Comparison of ENCODE assay signal across 2 cellular contexts in genomic region chr3:37942646-37943045, GRCh38.
A peak's percentile ranks its signal among the peaks of the same experiment; 100 is the strongest.
TF ChIP-seq lines count a peak whose summit lies in the region.

No MANE protein-coding gene starts in this region.

TF ChIP-seq in HepG2, 621 proteins besides CTCF, POLR2A, EP300 and RAD21:
- peak; percentile 55 for TF ChIP-seq ZNF629 (CRISPR knock-in tag; conservative IDR thresholded peaks at IDR 0.05)
- no peak for TF ChIP-seq MEIS2 (CRISPR knock-in tag; IDR thresholded peaks at IDR 0.05)
TF ChIP-seq in HepG2: peak in this region for 1.

TF ChIP-seq in GM23338, 12 proteins besides CTCF, POLR2A, EP300 and RAD21:
- TF ChIP-seq EZH2phosphoT487 (IDR thresholded peaks at IDR 0.05; ENCODE audit: unreplicated experiment) = no peak
- TF ChIP-seq ETS1 (IDR thresholded peaks at IDR 0.05) = no peak
- no peak for TF ChIP-seq ZNF331 (CRISPR knock-in tag; IDR thresholded peaks at IDR 0.05; ENCODE audit: low read depth)
- TF ChIP-seq CREB1 (CRISPR knock-in tag; IDR thresholded peaks at IDR 0.05; ENCODE audit: low read depth) = no peak
- TF ChIP-seq REST (IDR thresholded peaks at IDR 0.05; ENCODE audit: unreplicated experiment) = no peak
- TF ChIP-seq STAT1 (IDR thresholded peaks at IDR 0.05; ENCODE audit: unreplicated experiment) = no peak
- no peak for TF ChIP-seq NANOG (IDR thresholded peaks at IDR 0.05; ENCODE audit: borderline replicate concordance)
- TF ChIP-seq JUNB (IDR thresholded peaks at IDR 0.05; ENCODE audit: unreplicated experiment) = no peak
- no peak for TF ChIP-seq POLR2AphosphoS5 (IDR thresholded peaks at IDR 0.05; ENCODE audit: low read depth)
- TF ChIP-seq ZNF114 (CRISPR knock-in tag; IDR thresholded peaks at IDR 0.05) = no peak
TF ChIP-seq in GM23338: peak in this region for 0.
